Comparison of ENCODE assay signal across 12 cellular contexts in the genomic region with DNA sequence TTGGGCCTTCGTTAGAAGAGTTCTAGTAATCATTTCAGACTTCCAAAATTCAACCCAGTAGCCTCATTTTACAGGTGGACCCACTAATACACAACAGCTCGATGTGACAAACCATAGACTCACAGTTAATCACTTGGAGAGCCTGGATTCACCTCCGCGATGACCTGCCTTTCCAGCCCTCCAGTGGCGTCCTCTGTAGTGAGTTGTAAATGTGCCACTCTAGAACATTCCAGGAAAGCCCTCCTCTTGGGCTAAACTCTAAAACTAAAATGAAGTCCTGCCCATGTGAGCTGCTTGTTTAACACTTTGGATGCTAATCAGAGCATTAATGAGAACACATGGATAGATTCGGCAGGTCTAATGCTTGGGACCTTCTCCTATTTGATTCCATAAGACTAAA.
A peak's percentile ranks its signal among the peaks of the same experiment; 100 is the strongest.
DNase-seq lines count a peak whose midpoint lies in the region; ATAC-seq and TF ChIP-seq lines count a peak whose summit lies in the region.
"Had no signal": no experiment of that assay in that cellular context is flagged by ENCODE, and none has a peak within 500 bp of the region (broad histone marks: within the 10 kb centered on the region; RNA-seq: fewer than 3 reads in every experiment).

No MANE protein-coding gene starts in this region.

- ATAC-seq in GM18511 (IDR thresholded peaks at IDR 0.05; ENCODE audit: unreplicated experiment) = no peak
- ATAC-seq in GM19455 (IDR thresholded peaks at IDR 0.05; ENCODE audit: unreplicated experiment) = no peak
- no peak for ATAC-seq in HG02973 (IDR thresholded peaks at IDR 0.05; ENCODE audit: unreplicated experiment)

- peaks cover 7% of the 10 kb centered on the region for H3K36me3 ChIP-seq in brain microvascular endothelial cell (replicated peaks)

- H3K27me3 Mint-ChIP-seq in HFFc6 (ENCODE audit: insufficient read depth) (no peaks in the 10 kb centered on the region), nephron progenitor cell (ENCODE audit: low read depth, poor library complexity) (no peaks in the 10 kb centered on the region)
- H3K27me3 Mint-ChIP-seq: central memory CD8-positive, alpha-beta T cell had no signal

- CTCF ChIA-PET in AG04450 (lab: Charles Lee) = interaction anchor here (0.9 kb wide), 1 partner anchor 142 kb away, joined by 5 read pairs; no protein-coding TSS in a partner anchor

- in situ Hi-C loops in brain microvascular endothelial cell (cut with HindIII; ENCODE audit: low pct_ligation_motif_present, low sequenced_read_pairs) = no loop called here

- H3K36me3 Mint-ChIP-seq in HFFc6 (ENCODE audit: low read depth) (peaks cover 22% of the 10 kb centered on the region), nephron progenitor cell (ENCODE audit: low read depth) (peaks cover 8% of the 10 kb centered on the region)

- H3K27ac Mint-ChIP-seq in HFFc6 = peak overlapping the region; percentile 85; the same call in 1 of the 2 replicates
- peak overlapping the region; percentile 98 for H3K27ac Mint-ChIP-seq in nephron progenitor cell

- no peak for DNase-seq in AG04450 (ENCODE audit: low read depth, low spot score)
- no peak for DNase-seq in HFFc6
- DNase-seq in brain microvascular endothelial cell = peak; percentile 42
- no peak for DNase-seq in nephron progenitor cell
- DNase-seq in NCI-H82 treated with DMSO at 0.1 percent for 48 hours (lab: John Stamatoyannopoulos, UW; ENCODE audit: unreplicated experiment) = no peak
- DNase-seq: activated CD8-positive, alpha-beta memory T cell treated with anti-CD3 and anti-CD28 coated beads, Interleukin-2, amount 50 U/mL, for 48 hours; stimulated activated CD4-positive, alpha-beta T cell treated with anti-CD3 and anti-CD28 coated beads, Interleukin-12 subunit alpha, Interleukin-12 subunit beta, amount 100 ng/mL, for 4 hours; stimulated activated naive CD4-positive, alpha-beta T cell treated with Interleukin-2 at 50 U/mL for 16 hours had no signal

- H3K9me3 ChIP-seq in AG04450 (ENCODE audit: control insufficient read depth, insufficient read depth, low read length) = peaks cover 4% of the 10 kb centered on the region; the same call in 1 of the 2 replicates

- H3K4me1 Mint-ChIP-seq in HFFc6 (ENCODE audit: low read depth) = peaks cover 60% of the 10 kb centered on the region
- peaks cover 99% of the 10 kb centered on the region for H3K4me1 Mint-ChIP-seq in nephron progenitor cell

- TF ChIP-seq CTCF in AG04450 (IDR thresholded peaks at IDR 0.05; ENCODE audit: low read depth, low read length) (no peak), HFFc6 (IDR thresholded peaks at IDR 0.05) (no peak), brain microvascular endothelial cell (IDR thresholded peaks at IDR 0.05; ENCODE audit: low read depth, low read length, missing control alignments) (no peak), nephron progenitor cell (IDR thresholded peaks at IDR 0.05) (no peak)

- H3K27ac ChIP-seq in AG04450 (ENCODE audit: low read depth, low read length) (peak overlapping the region; percentile 95), brain microvascular endothelial cell (peak overlapping the region; percentile 99)

- no peaks in the 10 kb centered on the region for H3K27me3 ChIP-seq in AG04450 (ENCODE audit: control insufficient read depth, insufficient read depth, low read length)
- no peaks in the 10 kb centered on the region for H3K27me3 ChIP-seq in brain microvascular endothelial cell (replicated peaks)

- H3K4me3 Mint-ChIP-seq in HFFc6 = peak overlapping the region; percentile 72; the same call in 1 of the 2 replicates
- no peak overlapping the region for H3K4me3 Mint-ChIP-seq in nephron progenitor cell

- H3K9me3 Mint-ChIP-seq in HFFc6 = no peaks in the 10 kb centered on the region
- H3K9me3 Mint-ChIP-seq in nephron progenitor cell = peaks cover 10% of the 10 kb centered on the region
- H3K9me3 Mint-ChIP-seq: central memory CD8-positive, alpha-beta T cell had no signal

- H3K4me3 ChIP-seq in AG04450 (ENCODE audit: low read depth, low read length) (no peak overlapping the region), brain microvascular endothelial cell (ENCODE audit: low read depth, low read length) (no peak overlapping the region)

- POLR2A ChIA-PET in AG04450 (lab: Yijun Ruan, JAX) = interaction anchor here (1.2 to 2.1 kb wide), 3 partner anchors 12 to 141 kb away, joined by 3 to 8 read pairs (median 4); partner anchors contain the start of gene DHRS3
